8 cellular contexts compared by ENCODE assay signal in genomic region chr1:229027622-229028182, GRCh38.
DNase-seq lines count a peak whose midpoint lies in the region; ATAC-seq and TF ChIP-seq lines count a peak whose summit lies in the region.

No MANE protein-coding gene starts in this region.

- peak overlapping the region; percentile 64 for H3K4me3 ChIP-seq in CD8-positive, alpha-beta memory T cell (ENCODE audit: low read length)
- H3K4me3 ChIP-seq in liver (ENCODE audit: low read depth in 1 of 3, low read length in 3 of 3) = no peak overlapping the region
- peak overlapping the region; percentile 41 for H3K4me3 ChIP-seq in thymus (ENCODE audit: low read length)

- peak in 1 of 5 donors; percentile 10 for DNase-seq in CD8-positive, alpha-beta memory T cell
- DNase-seq in HT-29 (ENCODE audit: low spot score) (peak; percentile 33), NCI-H748 (lab: John Stamatoyannopoulos, UW; ENCODE audit: unreplicated experiment) (no peak), NCI-H128 (lab: John Stamatoyannopoulos, UW; ENCODE audit: unreplicated experiment) (no peak)
- peak; percentile 17 to 25 for DNase-seq in activated T-cell treated with anti-CD3 and anti-CD28 coated beads, Interleukin-2, amount 50 U/mL, for 72 hours

- peak overlapping the region; percentile 59 to 98 (median 92) for H3K27ac Mint-ChIP-seq in CD8-positive, alpha-beta memory T cell
- peak overlapping the region; percentile 9 for H3K27ac Mint-ChIP-seq in activated T-cell treated with anti-CD3 and anti-CD28 coated beads, Interleukin-2, amount 50 U/mL, for 72 hours

- no peaks in the 10 kb centered on the region for H3K36me3 ChIP-seq in CD8-positive, alpha-beta memory T cell (ENCODE audit: insufficient read depth, low read length)
- H3K36me3 ChIP-seq in liver (ENCODE audit: control insufficient read depth in 4 of 4, insufficient read depth in 3 of 4, low read depth in 1 of 4, low read length in 3 of 4) = no peaks in the 10 kb centered on the region
- H3K36me3 ChIP-seq in thymus (ENCODE audit: control insufficient read depth, insufficient read depth) = no peaks in the 10 kb centered on the region

- H3K4me3 Mint-ChIP-seq in CD8-positive, alpha-beta memory T cell = peak overlapping the region; percentile 38 to 91 (median 85)
- peak overlapping the region; percentile 69 to 76 for H3K4me3 Mint-ChIP-seq in activated T-cell treated with anti-CD3 and anti-CD28 coated beads, Interleukin-2, amount 50 U/mL, for 72 hours

- H3K9ac ChIP-seq in liver (ENCODE audit: low read depth in 1 of 2, low read length in 2 of 2) = no peak overlapping the region

- CTCF ChIA-PET in CD8-positive, alpha-beta memory T cell (lab: Charles Lee) = no interaction called here

- peak overlapping the region; percentile 25 for H3K27ac ChIP-seq in CD8-positive, alpha-beta memory T cell (ENCODE audit: low read depth, low read length)
- H3K27ac ChIP-seq in liver (ENCODE audit: low read depth in 1 of 2, low read length in 2 of 2) = peak overlapping the region; percentile 68 to 79
- peak overlapping the region; percentile 81 for H3K27ac ChIP-seq in thymus (ENCODE audit: low read depth)

- ATAC-seq in activated T-cell treated with anti-CD3 and anti-CD28 coated beads, Interleukin-2, amount 50 U/mL, for 72 hours (replicated peaks in 1 of 2) = peak; percentile 79 to 90
- ATAC-seq in HG02885 (IDR thresholded peaks at IDR 0.05; ENCODE audit: poor library complexity, unreplicated experiment) = no peak

- no peak for TF ChIP-seq CTCF in liver (IDR thresholded peaks at IDR 0.05; ENCODE audit: low read depth, low read length, missing input control)

- peaks cover 0 to 5% of the 10 kb centered on the region in 2 donors for H3K27me3 Mint-ChIP-seq in CD8-positive, alpha-beta memory T cell
- peaks cover 7% of the 10 kb centered on the region for H3K27me3 Mint-ChIP-seq in activated T-cell treated with anti-CD3 and anti-CD28 coated beads, Interleukin-2, amount 50 U/mL, for 72 hours (ENCODE audit: low read depth)

- 18% methylated on average over 8 of the region's 8 CpGs for WGBS in liver
- 8% methylated on average over 8 of the region's 8 CpGs for WGBS in thymus

- H3K27me3 ChIP-seq in CD8-positive, alpha-beta memory T cell (ENCODE audit: insufficient read depth, low read length, poor library complexity, severe bottlenecking) = no peaks in the 10 kb centered on the region
- H3K27me3 ChIP-seq in liver (ENCODE audit: control insufficient read depth in 4 of 4, insufficient read depth in 4 of 4, low read length in 3 of 4) (no peaks in the 10 kb centered on the region), thymus (ENCODE audit: control insufficient read depth, insufficient read depth) (no peaks in the 10 kb centered on the region)

- no peaks in the 10 kb centered on the region for H3K36me3 Mint-ChIP-seq in CD8-positive, alpha-beta memory T cell
- no peaks in the 10 kb centered on the region for H3K36me3 Mint-ChIP-seq in activated T-cell treated with anti-CD3 and anti-CD28 coated beads, Interleukin-2, amount 50 U/mL, for 72 hours (ENCODE audit: insufficient read depth in 2 of 2)

- POLR2A ChIA-PET in CD8-positive, alpha-beta memory T cell (lab: Charles Lee) = no interaction called here

- peaks cover 17 to 35% (median 28%) of the 10 kb centered on the region in 3 donors for H3K4me1 Mint-ChIP-seq in CD8-positive, alpha-beta memory T cell
- peaks cover 16% of the 10 kb centered on the region for H3K4me1 Mint-ChIP-seq in activated T-cell treated with anti-CD3 and anti-CD28 coated beads, Interleukin-2, amount 50 U/mL, for 72 hours (ENCODE audit: low read depth)

- H3K4me1 ChIP-seq in CD8-positive, alpha-beta memory T cell (ENCODE audit: insufficient read depth, low read length) = peaks cover 21% of the 10 kb centered on the region
- peaks cover 0 to 12% (median 6%) of the 10 kb centered on the region in 4 donors for H3K4me1 ChIP-seq in liver (ENCODE audit: control insufficient read depth in 4 of 4, insufficient read depth in 4 of 4, low read length in 3 of 4)
- peaks cover 13% of the 10 kb centered on the region for H3K4me1 ChIP-seq in thymus (ENCODE audit: control insufficient read depth, insufficient read depth, low read length)

- H3K9me3 ChIP-seq in CD8-positive, alpha-beta memory T cell (ENCODE audit: low read length) = no peaks in the 10 kb centered on the region
- no peaks in the 10 kb centered on the region for H3K9me3 ChIP-seq in liver (ENCODE audit: control insufficient read depth in 4 of 4, low read length in 3 of 4)
- H3K9me3 ChIP-seq in thymus (ENCODE audit: control insufficient read depth) = no peaks in the 10 kb centered on the region

- TF ChIP-seq RAD21 in liver (IDR thresholded peaks at IDR 0.05) = peak; percentile 65 to 72

- H3K9me3 Mint-ChIP-seq in CD8-positive, alpha-beta memory T cell = no peaks in the 10 kb centered on the region
- no peaks in the 10 kb centered on the region for H3K9me3 Mint-ChIP-seq in activated T-cell treated with anti-CD3 and anti-CD28 coated beads, Interleukin-2, amount 50 U/mL, for 72 hours

TF ChIP-seq in liver, 16 proteins besides CTCF, POLR2A, EP300 and RAD21:
- TF ChIP-seq NR2F2 (IDR thresholded peaks at IDR 0.05) = no peak
- no peak for TF ChIP-seq FOXA1 (IDR thresholded peaks at IDR 0.05)
- TF ChIP-seq, protein P1, sequence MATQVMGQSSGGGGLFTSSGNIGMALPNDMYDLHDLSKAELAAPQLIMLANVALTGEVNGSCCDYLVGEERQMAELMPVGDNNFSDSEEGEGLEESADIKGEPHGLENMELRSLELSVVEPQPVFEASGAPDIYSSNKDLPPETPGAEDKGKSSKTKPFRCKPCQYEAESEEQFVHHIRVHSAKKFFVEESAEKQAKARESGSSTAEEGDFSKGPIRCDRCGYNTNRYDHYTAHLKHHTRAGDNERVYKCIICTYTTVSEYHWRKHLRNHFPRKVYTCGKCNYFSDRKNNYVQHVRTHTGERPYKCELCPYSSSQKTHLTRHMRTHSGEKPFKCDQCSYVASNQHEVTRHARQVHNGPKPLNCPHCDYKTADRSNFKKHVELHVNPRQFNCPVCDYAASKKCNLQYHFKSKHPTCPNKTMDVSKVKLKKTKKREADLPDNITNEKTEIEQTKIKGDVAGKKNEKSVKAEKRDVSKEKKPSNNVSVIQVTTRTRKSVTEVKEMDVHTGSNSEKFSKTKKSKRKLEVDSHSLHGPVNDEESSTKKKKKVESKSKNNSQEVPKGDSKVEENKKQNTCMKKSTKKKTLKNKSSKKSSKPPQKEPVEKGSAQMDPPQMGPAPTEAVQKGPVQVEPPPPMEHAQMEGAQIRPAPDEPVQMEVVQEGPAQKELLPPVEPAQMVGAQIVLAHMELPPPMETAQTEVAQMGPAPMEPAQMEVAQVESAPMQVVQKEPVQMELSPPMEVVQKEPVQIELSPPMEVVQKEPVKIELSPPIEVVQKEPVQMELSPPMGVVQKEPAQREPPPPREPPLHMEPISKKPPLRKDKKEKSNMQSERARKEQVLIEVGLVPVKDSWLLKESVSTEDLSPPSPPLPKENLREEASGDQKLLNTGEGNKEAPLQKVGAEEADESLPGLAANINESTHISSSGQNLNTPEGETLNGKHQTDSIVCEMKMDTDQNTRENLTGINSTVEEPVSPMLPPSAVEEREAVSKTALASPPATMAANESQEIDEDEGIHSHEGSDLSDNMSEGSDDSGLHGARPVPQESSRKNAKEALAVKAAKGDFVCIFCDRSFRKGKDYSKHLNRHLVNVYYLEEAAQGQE (IDR thresholded peaks at IDR 0.05) = peak; percentile 56
- TF ChIP-seq, protein P2, sequence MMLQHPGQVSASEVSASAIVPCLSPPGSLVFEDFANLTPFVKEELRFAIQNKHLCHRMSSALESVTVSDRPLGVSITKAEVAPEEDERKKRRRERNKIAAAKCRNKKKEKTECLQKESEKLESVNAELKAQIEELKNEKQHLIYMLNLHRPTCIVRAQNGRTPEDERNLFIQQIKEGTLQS (IDR thresholded peaks at IDR 0.05) = no peak
- TF ChIP-seq EGR1 (IDR thresholded peaks at IDR 0.05; ENCODE audit: low read depth in 2 of 2) = no peak
- TF ChIP-seq GABPA (IDR thresholded peaks at IDR 0.05 in 1 of 2, conservative IDR thresholded peaks at IDR 0.05 in 1 of 2) = no peak
- TF ChIP-seq FOXA2 (IDR thresholded peaks at IDR 0.05) = peak; percentile 46
- peak in 1 of 2 donors; percentile 32 for TF ChIP-seq JUND (IDR thresholded peaks at IDR 0.05)
- TF ChIP-seq YY1 (IDR thresholded peaks at IDR 0.05) = peak; percentile 56
- TF ChIP-seq RXRA (IDR thresholded peaks at IDR 0.05) = peak; percentile 37 to 68
- TF ChIP-seq, protein P3, sequence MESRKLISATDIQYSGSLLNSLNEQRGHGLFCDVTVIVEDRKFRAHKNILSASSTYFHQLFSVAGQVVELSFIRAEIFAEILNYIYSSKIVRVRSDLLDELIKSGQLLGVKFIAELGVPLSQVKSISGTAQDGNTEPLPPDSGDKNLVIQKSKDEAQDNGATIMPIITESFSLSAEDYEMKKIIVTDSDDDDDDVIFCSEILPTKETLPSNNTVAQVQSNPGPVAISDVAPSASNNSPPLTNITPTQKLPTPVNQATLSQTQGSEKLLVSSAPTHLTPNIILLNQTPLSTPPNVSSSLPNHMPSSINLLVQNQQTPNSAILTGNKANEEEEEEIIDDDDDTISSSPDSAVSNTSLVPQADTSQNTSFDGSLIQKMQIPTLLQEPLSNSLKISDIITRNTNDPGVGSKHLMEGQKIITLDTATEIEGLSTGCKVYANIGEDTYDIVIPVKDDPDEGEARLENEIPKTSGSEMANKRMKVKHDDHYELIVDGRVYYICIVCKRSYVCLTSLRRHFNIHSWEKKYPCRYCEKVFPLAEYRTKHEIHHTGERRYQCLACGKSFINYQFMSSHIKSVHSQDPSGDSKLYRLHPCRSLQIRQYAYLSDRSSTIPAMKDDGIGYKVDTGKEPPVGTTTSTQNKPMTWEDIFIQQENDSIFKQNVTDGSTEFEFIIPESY (IDR thresholded peaks at IDR 0.05) = peak; percentile 19
- TF ChIP-seq SP1 (IDR thresholded peaks at IDR 0.05) = peak; percentile 55
- peak in 1 of 2 donors; percentile 50 for TF ChIP-seq HNF4A (conservative IDR thresholded peaks at IDR 0.05)
- TF ChIP-seq MAX (IDR thresholded peaks at IDR 0.05) = peak; percentile 64
- TF ChIP-seq HNF4G (IDR thresholded peaks at IDR 0.05) = no peak
- no peak for TF ChIP-seq TAF1 (conservative IDR thresholded peaks at IDR 0.05)
TF ChIP-seq in liver: peak in this region for 9.

Comparison
In these comparisons a context has a peak if more than half of its experiments do, and no peak if none do; other contexts are left out.
1. DNase-seq: peak in HT-29 (single experiment) and activated T-cell treated with anti-CD3 and anti-CD28 coated beads, Interleukin-2, amount 50 U/mL, for 72 hours (2 of 2); none in NCI-H748 (single experiment) and NCI-H128 (single experiment).
2. H3K27ac ChIP-seq: peak in every context shown above with its lines; median percentile 81 in thymus; 74 in liver; 25 in CD8-positive, alpha-beta memory T cell.
3. H3K4me3 ChIP-seq: peak in CD8-positive, alpha-beta memory T cell (single experiment) and thymus (single experiment); none in liver (0 of 3).